ENCODE assay signal across 1 cellular context in genomic region chrX:7047951-7048350, GRCh38.
TF ChIP-seq lines count a peak whose summit lies in the region.

No MANE protein-coding gene starts in this region.

TF ChIP-seq in GM23338, 12 proteins besides CTCF, POLR2A, EP300 and RAD21 (continued from another document):
- TF ChIP-seq, protein P1, sequence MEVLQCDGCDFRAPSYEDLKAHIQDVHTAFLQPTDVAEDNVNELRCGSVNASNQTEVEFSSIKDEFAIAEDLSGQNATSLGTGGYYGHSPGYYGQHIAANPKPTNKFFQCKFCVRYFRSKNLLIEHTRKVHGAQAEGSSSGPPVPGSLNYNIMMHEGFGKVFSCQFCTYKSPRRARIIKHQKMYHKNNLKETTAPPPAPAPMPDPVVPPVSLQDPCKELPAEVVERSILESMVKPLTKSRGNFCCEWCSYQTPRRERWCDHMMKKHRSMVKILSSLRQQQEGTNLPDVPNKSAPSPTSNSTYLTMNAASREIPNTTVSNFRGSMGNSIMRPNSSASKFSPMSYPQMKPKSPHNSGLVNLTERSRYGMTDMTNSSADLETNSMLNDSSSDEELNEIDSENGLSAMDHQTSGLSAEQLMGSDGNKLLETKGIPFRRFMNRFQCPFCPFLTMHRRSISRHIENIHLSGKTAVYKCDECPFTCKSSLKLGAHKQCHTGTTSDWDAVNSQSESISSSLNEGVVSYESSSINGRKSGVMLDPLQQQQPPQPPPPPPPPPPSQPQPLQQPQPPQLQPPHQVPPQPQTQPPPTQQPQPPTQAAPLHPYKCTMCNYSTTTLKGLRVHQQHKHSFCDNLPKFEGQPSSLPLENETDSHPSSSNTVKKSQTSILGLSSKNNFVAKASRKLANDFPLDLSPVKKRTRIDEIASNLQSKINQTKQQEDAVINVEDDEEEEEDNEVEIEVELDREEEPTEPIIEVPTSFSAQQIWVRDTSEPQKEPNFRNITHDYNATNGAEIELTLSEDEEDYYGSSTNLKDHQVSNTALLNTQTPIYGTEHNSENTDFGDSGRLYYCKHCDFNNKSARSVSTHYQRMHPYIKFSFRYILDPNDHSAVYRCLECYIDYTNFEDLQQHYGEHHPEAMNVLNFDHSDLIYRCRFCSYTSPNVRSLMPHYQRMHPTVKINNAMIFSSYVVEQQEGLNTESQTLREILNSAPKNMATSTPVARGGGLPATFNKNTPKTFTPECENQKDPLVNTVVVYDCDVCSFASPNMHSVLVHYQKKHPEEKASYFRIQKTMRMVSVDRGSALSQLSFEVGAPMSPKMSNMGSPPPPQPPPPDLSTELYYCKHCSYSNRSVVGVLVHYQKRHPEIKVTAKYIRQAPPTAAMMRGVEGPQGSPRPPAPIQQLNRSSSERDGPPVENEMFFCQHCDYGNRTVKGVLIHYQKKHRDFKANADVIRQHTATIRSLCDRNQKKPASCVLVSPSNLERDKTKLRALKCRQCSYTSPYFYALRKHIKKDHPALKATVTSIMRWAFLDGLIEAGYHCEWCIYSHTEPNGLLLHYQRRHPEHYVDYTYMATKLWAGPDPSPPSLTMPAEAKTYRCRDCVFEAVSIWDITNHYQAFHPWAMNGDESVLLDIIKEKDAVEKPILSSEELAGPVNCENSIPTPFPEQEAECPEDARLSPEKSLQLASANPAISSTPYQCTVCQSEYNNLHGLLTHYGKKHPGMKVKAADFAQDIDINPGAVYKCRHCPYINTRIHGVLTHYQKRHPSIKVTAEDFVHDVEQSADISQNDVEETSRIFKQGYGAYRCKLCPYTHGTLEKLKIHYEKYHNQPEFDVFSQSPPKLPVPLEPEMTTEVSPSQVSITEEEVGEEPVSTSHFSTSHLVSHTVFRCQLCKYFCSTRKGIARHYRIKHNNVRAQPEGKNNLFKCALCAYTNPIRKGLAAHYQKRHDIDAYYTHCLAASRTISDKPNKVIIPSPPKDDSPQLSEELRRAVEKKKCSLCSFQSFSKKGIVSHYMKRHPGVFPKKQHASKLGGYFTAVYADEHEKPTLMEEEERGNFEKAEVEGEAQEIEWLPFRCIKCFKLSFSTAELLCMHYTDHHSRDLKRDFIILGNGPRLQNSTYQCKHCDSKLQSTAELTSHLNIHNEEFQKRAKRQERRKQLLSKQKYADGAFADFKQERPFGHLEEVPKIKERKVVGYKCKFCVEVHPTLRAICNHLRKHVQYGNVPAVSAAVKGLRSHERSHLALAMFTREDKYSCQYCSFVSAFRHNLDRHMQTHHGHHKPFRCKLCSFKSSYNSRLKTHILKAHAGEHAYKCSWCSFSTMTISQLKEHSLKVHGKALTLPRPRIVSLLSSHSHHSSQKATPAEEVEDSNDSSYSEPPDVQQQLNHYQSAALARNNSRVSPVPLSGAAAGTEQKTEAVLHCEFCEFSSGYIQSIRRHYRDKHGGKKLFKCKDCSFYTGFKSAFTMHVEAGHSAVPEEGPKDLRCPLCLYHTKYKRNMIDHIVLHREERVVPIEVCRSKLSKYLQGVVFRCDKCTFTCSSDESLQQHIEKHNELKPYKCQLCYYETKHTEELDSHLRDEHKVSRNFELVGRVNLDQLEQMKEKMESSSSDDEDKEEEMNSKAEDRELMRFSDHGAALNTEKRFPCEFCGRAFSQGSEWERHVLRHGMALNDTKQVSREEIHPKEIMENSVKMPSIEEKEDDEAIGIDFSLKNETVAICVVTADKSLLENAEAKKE (CRISPR knock-in tag; IDR thresholded peaks at IDR 0.05) = no peak
- no peak for TF ChIP-seq EZH2phosphoT487 (IDR thresholded peaks at IDR 0.05; ENCODE audit: unreplicated experiment)
- no peak for TF ChIP-seq EZH2 (IDR thresholded peaks at IDR 0.05; ENCODE audit: low read depth, unreplicated experiment)
